In genomic region chr20:62794007-62794724, GRCh38 we compare ENCODE assay signal across 8 cellular contexts. TPM values are rescaled to one million over a fixed set of nuclear protein-coding genes. Genes with fewer than 3 reads are reported as not detected.
A peak's percentile ranks its signal among the peaks of the same experiment; 100 is the strongest.
DNase-seq lines count a peak whose midpoint lies in the region; ATAC-seq and TF ChIP-seq lines count a peak whose summit lies in the region.

No MANE protein-coding gene starts in this region.

- no peaks in the 10 kb centered on the region for H3K36me3 ChIP-seq in SU-DHL-6 (ENCODE audit: low read length)
- peaks cover 0 to 3% (median 1%) of the 10 kb centered on the region in 4 donors for H3K36me3 ChIP-seq in transverse colon

- no peak for TF ChIP-seq EP300 in transverse colon (IDR thresholded peaks at IDR 0.05; ENCODE audit: low read depth)

- intact Hi-C loops in cardiac septum (cut with DNase I): loop anchor here (5.0 to 10.0 kb wide), 2 partner anchors 292 to 389 kb away; partner anchors contain the start of gene CABLES2
- intact Hi-C loops in transverse colon (cut with DNase I; ENCODE audit: low total_unique reads): loop anchor here (5.0 kb wide), 1 partner anchor 92 kb away; no protein-coding TSS in a partner anchor

- peak; percentile 67 for ATAC-seq in HG02759 (IDR thresholded peaks at IDR 0.05; ENCODE audit: unreplicated experiment)
- ATAC-seq in activated naive CD8-positive, alpha-beta T cell treated with anti-CD3 and anti-CD28 coated beads, Interleukin-2, amount 50 U/mL, for 24 hours: peak; percentile 75

- DNase-seq in GM12865 (ENCODE audit: low read depth): peak; percentile 98
- peak; percentile 90 for DNase-seq in NCI-H128 (lab: John Stamatoyannopoulos, UW; ENCODE audit: unreplicated experiment)
- DNase-seq in activated naive CD8-positive, alpha-beta T cell treated with anti-CD3 and anti-CD28 coated beads, Interleukin-2, amount 50 U/mL, for 24 hours: peak; percentile 99
- peak; percentile 99 for DNase-seq in cardiac septum (ENCODE audit: low spot score)
- DNase-seq in pons (ENCODE audit: low spot score): peak; percentile 94
- peak; percentile 97 for DNase-seq in transverse colon

- H3K4me1 ChIP-seq in transverse colon: peaks cover 21 to 46% (median 40%) of the 10 kb centered on the region in 4 donors

- H3K79me2 ChIP-seq in SU-DHL-6 (ENCODE audit: insufficient read depth, low read length): no peaks in the 10 kb centered on the region

- H3K9me3 ChIP-seq in SU-DHL-6 (ENCODE audit: insufficient read depth, low read length) (no peaks in the 10 kb centered on the region), transverse colon (no peaks in the 10 kb centered on the region)

- no peaks in the 10 kb centered on the region for H3K9me2 ChIP-seq in SU-DHL-6 (replicated peaks; ENCODE audit: insufficient read depth, low read length)

- peaks cover 48% of the 10 kb centered on the region for H3K4me1 Mint-ChIP-seq in activated naive CD8-positive, alpha-beta T cell treated with anti-CD3 and anti-CD28 coated beads, Interleukin-2, amount 50 U/mL, for 24 hours

- no peaks in the 10 kb centered on the region for H4K20me1 ChIP-seq in SU-DHL-6 (ENCODE audit: low read depth, low read length)

- peak overlapping the region; percentile 50 for H3K9ac ChIP-seq in SU-DHL-6 (ENCODE audit: low read length)

- H3K27me3 Mint-ChIP-seq in activated naive CD8-positive, alpha-beta T cell treated with anti-CD3 and anti-CD28 coated beads, Interleukin-2, amount 50 U/mL, for 24 hours: no peaks in the 10 kb centered on the region

- peak overlapping the region; percentile 84 for H3K27ac ChIP-seq in SU-DHL-6 (ENCODE audit: low read depth, low read length)
- peak overlapping the region; percentile 94 to 97 (median 96) for H3K27ac ChIP-seq in transverse colon

- H3K36me3 Mint-ChIP-seq in activated naive CD8-positive, alpha-beta T cell treated with anti-CD3 and anti-CD28 coated beads, Interleukin-2, amount 50 U/mL, for 24 hours (ENCODE audit: low read depth): peaks cover 9% of the 10 kb centered on the region

- H2AFZ ChIP-seq in SU-DHL-6 (ENCODE audit: low read depth, low read length, severe bottlenecking): peak overlapping the region; percentile 76

- H3K4me3 ChIP-seq in GM12865 (ENCODE audit: low read depth, low read length): peak overlapping the region; percentile 71
- H3K4me3 ChIP-seq in SU-DHL-6 (ENCODE audit: insufficient read depth, low read length, poor library complexity, severe bottlenecking): peak overlapping the region; percentile 39
- peak overlapping the region; percentile 64 to 87 (median 74) for H3K4me3 ChIP-seq in transverse colon

- peak overlapping the region; percentile 85 for H3K27ac Mint-ChIP-seq in activated naive CD8-positive, alpha-beta T cell treated with anti-CD3 and anti-CD28 coated beads, Interleukin-2, amount 50 U/mL, for 24 hours

- TF ChIP-seq CTCF in GM12865 (IDR thresholded peaks at IDR 0.05; ENCODE audit: insufficient read depth, low read depth, low read length, missing control alignments) (no peak), SU-DHL-6 (IDR thresholded peaks at IDR 0.05; ENCODE audit: insufficient read depth, low read length, poor library complexity, severe bottlenecking) (no peak), transverse colon (IDR thresholded peaks at IDR 0.05) (peak in 1 of 5 experiments; percentile 6)

- H3K4me2 ChIP-seq in SU-DHL-6 (ENCODE audit: low read depth, low read length, poor library complexity, severe bottlenecking): peak overlapping the region; percentile 83

- TF ChIP-seq POLR2A in transverse colon (IDR thresholded peaks at IDR 0.05): peak; percentile 81

- H3K9me3 Mint-ChIP-seq in activated naive CD8-positive, alpha-beta T cell treated with anti-CD3 and anti-CD28 coated beads, Interleukin-2, amount 50 U/mL, for 24 hours: no peaks in the 10 kb centered on the region

- H3K27me3 ChIP-seq in SU-DHL-6 (ENCODE audit: low read length): no peaks in the 10 kb centered on the region
- no peaks in the 10 kb centered on the region for H3K27me3 ChIP-seq in transverse colon

- in situ Hi-C loops in transverse colon (cut with MboI; ENCODE audit: low pct_ligation_motif_present in 1 of 4, low pct_unique_long_range_greater_than_20kb in 1 of 4, low sequenced_read_pairs in 3 of 4): loop anchor here in 2 of 4 donors (25.0 kb wide), 2 partner anchors 107 to 132 kb away; no protein-coding TSS in a partner anchor

- WGBS in transverse colon (ENCODE audit: low coverage in 1 of 2), 2 donors: 1% methylated on average over 23 of the region's 69 CpGs; no CpG with 5 or more reads in 1 of the 2 donors

- peak overlapping the region; percentile 80 for H3K4me3 Mint-ChIP-seq in activated naive CD8-positive, alpha-beta T cell treated with anti-CD3 and anti-CD28 coated beads, Interleukin-2, amount 50 U/mL, for 24 hours

- H3F3A ChIP-seq in SU-DHL-6 (ENCODE audit: insufficient read depth): peaks cover 15% of the 10 kb centered on the region

RNA-seq across cellular contexts. Expression of gene MRGBP, which starts 2.1 kb away (rescaled TPM):
- total RNA-seq in cardiac septum: 7.9 TPM
- total RNA-seq in transverse colon: 10 to 100 TPM; 10.8 to 13.0 (median 11.9) TPM

RNA-seq across cellular contexts. Expression of gene OGFR, which starts 10.5 kb away (rescaled TPM):
- total RNA-seq in cardiac septum: 16.4 TPM
- 100 to 1,000 TPM in 1 of 4 donors, 10 to 100 TPM in 3; 55.2 to 137 (median 71.1) TPM for total RNA-seq in transverse colon

RNA-seq across cellular contexts. Expression of gene COL9A3, which starts 22.7 kb away (rescaled TPM):
- 0.94 TPM for total RNA-seq in cardiac septum
- 100 to 1,000 TPM in 1 of 4 donors, 10 to 100 TPM in 1, 1 to 10 TPM in 2; 6.0 to 223 (median 8.0) TPM for total RNA-seq in transverse colon

Comparison
In these comparisons a context has a peak if more than half of its experiments do, and no peak if none do; other contexts are left out.
1. Peak in every context shown above with its lines: DNase-seq, ATAC-seq, H3K4me3 ChIP-seq and H3K27ac ChIP-seq.